8 cellular contexts compared by ENCODE assay signal in the genomic region with DNA sequence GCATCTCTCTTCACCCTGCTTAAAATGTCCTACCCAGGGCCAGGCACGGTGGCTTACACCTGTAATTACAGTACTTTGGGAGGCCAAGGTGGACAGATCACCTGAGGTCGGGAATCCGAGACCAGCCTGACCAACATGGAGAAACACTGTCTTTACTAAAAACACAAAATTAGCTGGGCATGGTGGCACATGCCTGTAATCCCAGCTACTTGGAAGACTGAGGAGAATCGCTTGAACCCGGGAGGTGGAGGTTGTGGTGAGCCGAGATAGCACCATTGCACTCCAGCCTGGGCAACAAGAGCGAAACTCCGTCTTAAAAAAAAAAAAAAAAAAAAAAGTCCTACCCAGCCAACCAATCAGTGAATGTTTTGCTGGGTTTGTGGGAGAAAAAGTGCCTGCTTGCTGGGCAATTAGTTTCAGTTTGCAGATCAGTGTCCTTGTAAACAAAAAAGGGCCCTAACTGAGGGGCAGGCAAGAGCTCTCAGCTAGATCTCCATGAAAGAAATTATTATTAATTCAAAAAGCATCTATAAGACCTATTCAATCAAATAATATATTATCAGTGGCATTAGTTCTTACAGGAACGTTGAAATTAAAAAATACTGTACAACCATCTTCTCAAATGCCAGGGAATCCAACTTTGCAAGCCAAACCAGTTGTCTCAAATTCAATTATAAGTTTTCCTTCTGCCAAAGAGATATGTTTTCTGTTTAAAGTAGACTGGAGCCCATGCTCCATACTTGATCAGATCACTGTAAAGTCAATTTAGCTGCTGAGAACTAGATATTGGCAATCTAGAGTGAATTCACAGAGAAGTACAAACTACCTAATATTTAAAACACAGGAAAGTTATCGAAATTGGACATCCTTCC. TPM values are rescaled to one million over a fixed set of nuclear protein-coding genes. Genes with fewer than 3 reads are reported as not detected.
DNase-seq lines count a peak whose midpoint lies in the region; ATAC-seq and TF ChIP-seq lines count a peak whose summit lies in the region.

No MANE protein-coding gene starts in this region.

- TF ChIP-seq CTCF in WI38 (IDR thresholded peaks at IDR 0.05; ENCODE audit: low read depth, low read length) = no peak
- no peak for TF ChIP-seq CTCF in fibroblast of the aortic adventitia (IDR thresholded peaks at IDR 0.05; ENCODE audit: insufficient read depth, low read length)
- TF ChIP-seq CTCF in sigmoid colon (IDR thresholded peaks at IDR 0.05) = no peak

- peaks cover 0 to 42% (median 26%) of the 10 kb centered on the region in 11 experiments; a peak in 14 of 22 replicates for H3K36me3 ChIP-seq in BLaER1 treated with 17β-estradiol and CSF1 and Interleukin-3, amounts not matched to agents 10 nM and 100 nM
- no peaks in the 10 kb centered on the region for H3K36me3 ChIP-seq in sigmoid colon

- no peak for TF ChIP-seq POLR2A in sigmoid colon (IDR thresholded peaks at IDR 0.05)

- peaks cover 5 to 60% (median 29%) of the 10 kb centered on the region in 11 experiments; a peak in 13 of 22 replicates for H4K20me1 ChIP-seq in BLaER1 treated with 17β-estradiol and CSF1 and Interleukin-3, amounts not matched to agents 10 nM and 100 nM

- peak overlapping the region; percentile 50 to 96 (median 91); a peak in 20 of 22 replicates for H3K27ac ChIP-seq in BLaER1 treated with 17β-estradiol and CSF1 and Interleukin-3, amounts not matched to agents 10 nM and 100 nM
- peak overlapping the region; percentile 43 to 91 (median 86) for H3K27ac ChIP-seq in sigmoid colon

- peak overlapping the region; percentile 52 to 96 (median 91) for H3K9ac ChIP-seq in BLaER1 treated with 17β-estradiol and CSF1 and Interleukin-3, amounts not matched to agents 10 nM and 100 nM

- no peak for ATAC-seq in GM21526 (IDR thresholded peaks at IDR 0.05; ENCODE audit: low FRiP score, unreplicated experiment)
- ATAC-seq in GM18520 (IDR thresholded peaks at IDR 0.05; ENCODE audit: unreplicated experiment) = no peak

- peak overlapping the region; percentile 39 to 99 (median 96); a peak in 18 of 20 replicates for H3K4me3 ChIP-seq in BLaER1 treated with 17β-estradiol and CSF1 and Interleukin-3, amounts not matched to agents 10 nM and 100 nM
- 0 out of 2 replicates have a peak overlapping the region, but pooled peaks have one; percentile 20 for H3K4me3 ChIP-seq in WI38 (ENCODE audit: low read depth, low read length)
- H3K4me3 ChIP-seq in fibroblast of the aortic adventitia (ENCODE audit: low read depth, low read length) = peak overlapping the region; percentile 56
- H3K4me3 ChIP-seq in sigmoid colon = peak overlapping the region; percentile 6 to 89 (median 14)

- H3K27me3 ChIP-seq in BLaER1 treated with 17β-estradiol and CSF1 and Interleukin-3, amounts not matched to agents 10 nM and 100 nM = no peaks in the 10 kb centered on the region
- no peaks in the 10 kb centered on the region for H3K27me3 ChIP-seq in sigmoid colon

- 51 to 70% methylated on average over 10 of the region's 10 CpGs for WGBS in sigmoid colon, 2 donors

- H3K9me3 ChIP-seq in BLaER1 treated with 17β-estradiol and CSF1 and Interleukin-3, amounts not matched to agents 10 nM and 100 nM (replicated peaks in 1 of 11) = no peaks in the 10 kb centered on the region
- no peaks in the 10 kb centered on the region for H3K9me3 ChIP-seq in sigmoid colon

- intact Hi-C loops in sigmoid colon (cut with DNase I) = loop anchor here (5.0 kb wide), 1 partner anchor 93 kb away; no protein-coding TSS in a partner anchor

- H3K4me2 ChIP-seq in BLaER1 treated with 17β-estradiol and CSF1 and Interleukin-3, amounts not matched to agents 10 nM and 100 nM = peak overlapping the region; percentile 77 to 98 (median 87)

- H3K4me1 ChIP-seq in BLaER1 treated with 17β-estradiol and CSF1 and Interleukin-3, amounts not matched to agents 10 nM and 100 nM = peaks cover 48 to 79% (median 62%) of the 10 kb centered on the region in 10 experiments
- H3K4me1 ChIP-seq in sigmoid colon = peaks cover 0 to 40% (median 27%) of the 10 kb centered on the region in 4 donors

- no peak for TF ChIP-seq EP300 in sigmoid colon (IDR thresholded peaks at IDR 0.05)

- peak; percentile 42 for DNase-seq in HuH-7.5 (ENCODE audit: low spot score)
- peak; percentile 80 for DNase-seq in fibroblast of the aortic adventitia (ENCODE audit: low read depth)
- no peak for DNase-seq in sigmoid colon
- no peak for DNase-seq in NCI-H524 treated with DMSO at 0.1 percent for 48 hours (lab: John Stamatoyannopoulos, UW)

RNA-seq across cellular contexts. Expression of a gene that starts 3.9 kb away (rescaled TPM):
- total RNA-seq in fibroblast of the aortic adventitia (ENCODE audit: low replicate concordance) (10.7 and 14.1 TPM in 2 replicates), sigmoid colon (10 to 100 TPM; 11.8 to 21.0 (median 15.7) TPM)
- polyA plus RNA-seq in sigmoid colon = 1 to 10 TPM; 2.5 to 4.4 (median 3.0) TPM

Comparison
In these comparisons a context has a peak if more than half of its experiments do, and no peak if none do; other contexts are left out.
1. H3K4me3 ChIP-seq: peak in every context shown above with its lines; median percentile 96 in BLaER1 treated with 17β-estradiol and CSF1 and Interleukin-3, amounts not matched to agents 10 nM and 100 nM; 56 in fibroblast of the aortic adventitia; 20 in WI38; 14 in sigmoid colon.
2. DNase-seq: peak in HuH-7.5 (single experiment) and fibroblast of the aortic adventitia (single experiment); none in sigmoid colon (single experiment) and NCI-H524 treated with DMSO at 0.1 percent for 48 hours (single experiment).